ENCODE assay signal across 19 cellular contexts in genomic region chr20:3314391-3314790, GRCh38.
DNase-seq lines count a peak whose midpoint lies in the region; ATAC-seq and TF ChIP-seq lines count a peak whose summit lies in the region.
"Had no signal": no experiment of that assay in that cellular context is flagged by ENCODE, and none has a peak within 500 bp of the region (broad histone marks: within the 10 kb centered on the region; RNA-seq: fewer than 3 reads in every experiment).

No MANE protein-coding gene starts in this region.

- H3K79me2 ChIP-seq in MM.1S (ENCODE audit: low read length): no peaks in the 10 kb centered on the region

- DNase-seq in Right ventricle myocardium inferior (ENCODE audit: missing footprints) (no peak), cardiac septum (ENCODE audit: low spot score) (no peak), esophagus muscularis mucosa (ENCODE audit: extremely low spot score) (no peak), thyroid gland (no peak), MM.1S (no peak), AG20443 (ENCODE audit: low spot score) (no peak), NCI-H1417 treated with DMSO at 0.1 percent for 48 hours (lab: John Stamatoyannopoulos, UW) (no peak)
- DNase-seq: 8988T; activated CD4-positive, alpha-beta T cell treated with anti-CD3 and anti-CD28 coated beads, Interleukin-2, amount 50 U/mL, for 48 hours; activated T-cell treated with anti-CD3 and anti-CD28 coated beads for 4 hours; NCI-H748 treated with DMSO at 0.1 percent for 48 hours; SJCRH30; stimulated activated CD4-positive, alpha-beta T cell treated with anti-CD3 and anti-CD28 coated beads, Interleukin-2, amount 100 ng/mL, for 24 hours; stimulated activated naive CD8-positive, alpha-beta T cell treated with anti-CD3 and anti-CD28 coated beads, Interleukin-15, amount 100 ng/mL, for 72 hours; T-helper 17 cell had no signal

- H2AFZ ChIP-seq in MM.1S (ENCODE audit: low read length): no peak overlapping the region

- TF ChIP-seq CTCF in esophagus muscularis mucosa (IDR thresholded peaks at IDR 0.05) (no peak), neutrophil (IDR thresholded peaks at IDR 0.05) (no peak), thyroid gland (IDR thresholded peaks at IDR 0.05) (no peak), MM.1S (IDR thresholded peaks at IDR 0.05; ENCODE audit: low read length) (no peak)

- H3K4me3 ChIP-seq in esophagus muscularis mucosa: no peak overlapping the region
- H3K4me3 ChIP-seq in neutrophil (ENCODE audit: low read depth in 1 of 2, low read length in 1 of 2): no peak overlapping the region
- H3K4me3 ChIP-seq in thyroid gland (replicated peaks in 1 of 3): no peak overlapping the region
- H3K4me3 ChIP-seq in MM.1S (ENCODE audit: low read length): no peak overlapping the region
- H3K4me3 ChIP-seq: ascending aorta, BLaER1, HAP-1, SJCRH30 had no signal

- H3K4me2 ChIP-seq in MM.1S (ENCODE audit: low read depth, low read length): no peak overlapping the region
- H3K4me2 ChIP-seq: BLaER1 had no signal

- WGBS in esophagus muscularis mucosa: 72% methylated on average over 1 of the region's 1 CpG
- WGBS in thyroid gland, 2 donors: 83% methylated on average over 1 of the region's 1 CpG

- H3K4me1 ChIP-seq in esophagus muscularis mucosa: peaks cover 19 to 28% (median 20%) of the 10 kb centered on the region in 4 donors
- peaks cover 25 to 39% of the 10 kb centered on the region in 2 experiments for H3K4me1 ChIP-seq in neutrophil (ENCODE audit: control insufficient read depth in 1 of 2, insufficient read depth in 1 of 2, low read depth in 1 of 2, low read length in 1 of 2)
- peaks cover 48 to 59% of the 10 kb centered on the region in 2 donors for H3K4me1 ChIP-seq in thyroid gland
- no peaks in the 10 kb centered on the region for H3K4me1 ChIP-seq in MM.1S (ENCODE audit: low read length)
- H3K4me1 ChIP-seq: BLaER1 had no signal

- TF ChIP-seq POLR2A in esophagus muscularis mucosa (IDR thresholded peaks at IDR 0.05; ENCODE audit: low read depth) (no peak), thyroid gland (IDR thresholded peaks at IDR 0.05) (no peak)

- H3K9me2 ChIP-seq in MM.1S (replicated peaks; ENCODE audit: insufficient read depth, low read length): no peaks in the 10 kb centered on the region

- no peaks in the 10 kb centered on the region for H4K20me1 ChIP-seq in MM.1S (ENCODE audit: insufficient read depth, low read length)
- H4K20me1 ChIP-seq: BLaER1 had no signal

- peak overlapping the region; percentile 34 to 50 (median 48) for H3K27ac ChIP-seq in esophagus muscularis mucosa (replicated peaks in 1 of 4)
- H3K27ac ChIP-seq in neutrophil: peak overlapping the region; percentile 84
- H3K27ac ChIP-seq in thyroid gland: peak overlapping the region; percentile 90 to 92 (median 92)
- no peak overlapping the region for H3K27ac ChIP-seq in MM.1S (ENCODE audit: low read length)
- H3K27ac ChIP-seq: BLaER1, SJCRH30 had no signal

- H3K27me3 ChIP-seq in esophagus muscularis mucosa (no peaks in the 10 kb centered on the region), neutrophil (no peaks in the 10 kb centered on the region), thyroid gland (no peaks in the 10 kb centered on the region), MM.1S (replicated peaks; ENCODE audit: insufficient read depth, low read length) (no peaks in the 10 kb centered on the region)
- H3K27me3 ChIP-seq: ascending aorta, BLaER1, SJCRH30 had no signal

- no peak for TF ChIP-seq EP300 in esophagus muscularis mucosa (IDR thresholded peaks at IDR 0.05)

- no peaks in the 10 kb centered on the region for H3K9me3 ChIP-seq in esophagus muscularis mucosa
- H3K9me3 ChIP-seq in neutrophil: no peaks in the 10 kb centered on the region
- no peaks in the 10 kb centered on the region for H3K9me3 ChIP-seq in thyroid gland
- H3K9me3 ChIP-seq in MM.1S (replicated peaks; ENCODE audit: insufficient read depth, low read length): no peaks in the 10 kb centered on the region
- H3K9me3 ChIP-seq: ascending aorta, BLaER1, HAP-1, SJCRH30 had no signal

- no peak overlapping the region for H3K9ac ChIP-seq in MM.1S (ENCODE audit: low read length)
- H3K9ac ChIP-seq: BLaER1 had no signal

- peak; percentile 33 for ATAC-seq in Right ventricle myocardium inferior
- ATAC-seq: stimulated activated naive CD8-positive, alpha-beta T cell treated with anti-CD3 and anti-CD28 coated beads, Interleukin-15, amount 100 ng/mL, for 72 hours; T-helper 17 cell had no signal

- no peaks in the 10 kb centered on the region for H3F3A ChIP-seq in MM.1S (ENCODE audit: insufficient read depth, low read length)

- intact Hi-C loops in Right ventricle myocardium inferior (cut with DNase I): no loop called here
- intact Hi-C loops in cardiac septum (cut with DNase I): no loop called here
- intact Hi-C loops in esophagus muscularis mucosa (cut with DNase I): no loop called here
- intact Hi-C loops in thyroid gland (cut with DNase I): loop anchor here (10.0 kb wide), 1 partner anchor 200 kb away; no protein-coding TSS in a partner anchor

- H3K36me3 ChIP-seq in esophagus muscularis mucosa (peaks cover 27 to 76% (median 65%) of the 10 kb centered on the region in 4 donors), neutrophil (no peaks in the 10 kb centered on the region), thyroid gland (no peaks in the 10 kb centered on the region), MM.1S (replicated peaks; ENCODE audit: insufficient read depth, low read length) (no peaks in the 10 kb centered on the region)
